In the genomic region with DNA sequence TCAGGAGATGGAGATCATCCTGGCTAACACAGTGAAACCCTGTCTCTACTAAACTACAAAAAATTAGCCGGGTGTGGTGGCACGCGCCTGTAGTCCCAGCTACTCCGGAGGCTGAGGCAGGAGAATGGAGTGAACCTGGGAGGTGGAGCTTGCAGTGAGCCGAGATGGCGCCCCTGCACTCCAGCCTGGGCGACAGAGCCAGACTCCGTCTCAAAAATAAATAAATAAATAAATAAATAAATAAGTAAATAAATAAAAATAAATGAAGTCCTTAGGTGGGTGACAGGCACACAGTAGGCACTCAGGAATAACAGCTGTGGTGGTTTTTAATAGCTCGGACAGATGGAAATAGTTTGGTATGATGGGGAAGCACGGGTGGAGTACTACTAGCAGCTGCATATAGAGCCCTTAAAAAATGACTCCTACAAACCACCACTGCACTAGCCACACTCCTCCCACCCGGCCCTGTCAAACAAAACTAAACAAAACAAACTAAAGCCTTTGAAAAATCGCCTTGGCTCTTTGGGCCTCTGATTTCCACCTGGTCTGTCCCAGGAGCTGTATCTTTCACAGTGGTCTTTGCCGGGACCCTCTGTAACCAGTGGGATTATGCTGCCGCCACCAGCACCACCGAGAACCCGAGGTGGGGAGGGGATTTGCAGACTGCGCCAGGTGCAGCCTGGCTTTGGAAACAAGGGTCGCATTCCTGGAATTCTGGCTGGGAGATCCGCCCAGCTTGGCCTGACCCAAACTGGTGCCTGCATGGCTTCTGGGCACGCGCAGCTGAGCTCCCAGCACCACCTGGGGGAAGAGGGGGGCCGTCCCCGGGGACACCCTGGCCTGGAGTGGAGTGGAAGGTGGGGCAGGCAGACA, we compare ENCODE assay signal across 1 cellular context.
TF ChIP-seq lines count a peak whose summit lies in the region.

No MANE protein-coding gene starts in this region.

TF ChIP-seq in HCT116, 20 proteins besides CTCF, POLR2A, EP300 and RAD21 (continued from another document):
- TF ChIP-seq, protein P1, sequence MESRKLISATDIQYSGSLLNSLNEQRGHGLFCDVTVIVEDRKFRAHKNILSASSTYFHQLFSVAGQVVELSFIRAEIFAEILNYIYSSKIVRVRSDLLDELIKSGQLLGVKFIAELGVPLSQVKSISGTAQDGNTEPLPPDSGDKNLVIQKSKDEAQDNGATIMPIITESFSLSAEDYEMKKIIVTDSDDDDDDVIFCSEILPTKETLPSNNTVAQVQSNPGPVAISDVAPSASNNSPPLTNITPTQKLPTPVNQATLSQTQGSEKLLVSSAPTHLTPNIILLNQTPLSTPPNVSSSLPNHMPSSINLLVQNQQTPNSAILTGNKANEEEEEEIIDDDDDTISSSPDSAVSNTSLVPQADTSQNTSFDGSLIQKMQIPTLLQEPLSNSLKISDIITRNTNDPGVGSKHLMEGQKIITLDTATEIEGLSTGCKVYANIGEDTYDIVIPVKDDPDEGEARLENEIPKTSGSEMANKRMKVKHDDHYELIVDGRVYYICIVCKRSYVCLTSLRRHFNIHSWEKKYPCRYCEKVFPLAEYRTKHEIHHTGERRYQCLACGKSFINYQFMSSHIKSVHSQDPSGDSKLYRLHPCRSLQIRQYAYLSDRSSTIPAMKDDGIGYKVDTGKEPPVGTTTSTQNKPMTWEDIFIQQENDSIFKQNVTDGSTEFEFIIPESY (IDR thresholded peaks at IDR 0.05; ENCODE audit: extremely low read depth, insufficient replicate concordance, low read length), result no peak
- TF ChIP-seq FOSL1 (IDR thresholded peaks at IDR 0.05; ENCODE audit: low read depth), result no peak
- no peak for TF ChIP-seq SRF (IDR thresholded peaks at IDR 0.05; ENCODE audit: low read depth)
